In the genomic region with DNA sequence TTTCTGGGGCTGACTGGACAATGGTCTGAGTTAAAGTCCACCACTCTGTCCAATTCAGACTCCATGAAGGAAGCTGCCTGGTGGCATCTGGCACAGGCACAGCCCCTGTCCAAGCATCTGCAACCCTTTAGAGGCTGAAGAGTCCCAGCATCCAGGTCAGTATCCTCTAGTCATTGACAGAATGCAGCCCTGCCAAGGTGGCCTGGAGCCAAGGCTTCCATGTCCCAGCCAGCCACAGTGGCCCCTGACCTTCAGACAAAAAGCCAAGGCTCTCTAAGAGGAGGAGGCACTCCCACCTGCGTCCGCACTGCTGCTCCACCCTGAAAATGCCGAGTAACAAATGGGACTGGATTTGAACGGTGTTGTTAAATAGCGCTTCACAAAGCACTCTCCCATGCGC, we compare ENCODE assay signal across 27 cellular contexts. TPM values are rescaled to one million over a fixed set of nuclear protein-coding genes. Genes with fewer than 3 reads are reported as not detected.
"Had no signal": no experiment of that assay in that cellular context is flagged by ENCODE, and none has a peak within 500 bp of the region (broad histone marks: within the 10 kb centered on the region; RNA-seq: fewer than 3 reads in every experiment).

No MANE protein-coding gene starts in this region.

- H3K36me3 Mint-ChIP-seq: activated naive CD4-positive, alpha-beta T cell treated with anti-CD3 and anti-CD28 coated beads, Interleukin-2, amount 10 ng/mL, durations not matched to agents 7 days and 5 days; naive thymus-derived CD4-positive, alpha-beta T cell had no signal

- H3K4me3 ChIP-seq: breast epithelium, esophagus muscularis mucosa, heart right ventricle, left lung, spleen, tibial nerve had no signal

- H3K79me2 ChIP-seq: parathyroid adenoma had no signal

- H3K9me3 ChIP-seq: breast epithelium, esophagus muscularis mucosa, heart right ventricle, left lung, spleen, tibial nerve had no signal

- H3K27me3 ChIP-seq: breast epithelium, esophagus muscularis mucosa, heart right ventricle, left lung, spleen had no signal

- H3K9ac ChIP-seq: parathyroid adenoma had no signal

- ATAC-seq: foreskin keratinocyte had no signal

- H3K4me1 ChIP-seq: breast epithelium, left lung, parathyroid adenoma, tibial nerve had no signal

- H3K9me3 Mint-ChIP-seq: activated naive CD4-positive, alpha-beta T cell treated with anti-CD3 and anti-CD28 coated beads, Interleukin-2, amount 10 ng/mL, durations not matched to agents 7 days and 5 days; activated naive CD8-positive, alpha-beta T cell treated with anti-CD3 and anti-CD28 coated beads, Interleukin-2, amount 50 U/mL, for 24 hours; activated T-helper 1 cell treated with anti-CD3 and anti-CD28 coated beads, Interleukin-12 subunit alpha, Interleukin-12 subunit beta, Interleukin-2, Interleukin-4 antibody, amounts not matched to agents 30 ng/mL and 10 ng/mL and 1 ng/mL, durations not matched to agents 14 hours and 24 hours and 36 hours; central memory CD8-positive, alpha-beta T cell; naive thymus-derived CD4-positive, alpha-beta T cell; neural crest cell; T-helper 2 cell treated with Interferon-gamma antibody and Interleukin-4, amounts not matched to agents 5 μg/mL and 100 μg/mL, for 36 hours had no signal

- H2AFZ ChIP-seq: parathyroid adenoma had no signal

- H3K4me3 Mint-ChIP-seq: activated CD4-positive, alpha-beta T cell treated with anti-CD3 and anti-CD28 coated beads for 36 hours; activated naive CD4-positive, alpha-beta T cell treated with anti-CD3 and anti-CD28 coated beads, Interleukin-2, amount 10 ng/mL, durations not matched to agents 7 days and 5 days; activated naive CD8-positive, alpha-beta T cell treated with anti-CD3 and anti-CD28 coated beads, Interleukin-2, amount 50 U/mL, for 24 hours; activated T-helper 1 cell treated with anti-CD3 and anti-CD28 coated beads, Interleukin-12 subunit alpha, Interleukin-12 subunit beta, Interleukin-2, Interleukin-4 antibody, amounts not matched to agents 30 ng/mL and 10 ng/mL and 1 ng/mL, durations not matched to agents 14 hours and 24 hours and 36 hours; central memory CD8-positive, alpha-beta T cell; naive thymus-derived CD4-positive, alpha-beta T cell; neural crest cell; T-helper 2 cell treated with Interferon-gamma antibody and Interleukin-4, amounts not matched to agents 5 μg/mL and 100 μg/mL, for 36 hours had no signal

- H3K4me1 Mint-ChIP-seq: activated CD4-positive, alpha-beta T cell treated with anti-CD3 and anti-CD28 coated beads for 36 hours; activated naive CD4-positive, alpha-beta T cell treated with anti-CD3 and anti-CD28 coated beads, Interleukin-2, amount 10 ng/mL, durations not matched to agents 7 days and 5 days had no signal

- DNase-seq: activated CD4-positive, alpha-beta T cell treated with anti-CD3 and anti-CD28 coated beads for 36 hours; activated CD4-positive, CD25-positive, alpha-beta regulatory T cell; activated CD8-positive, alpha-beta memory T cell treated with anti-CD3 and anti-CD28 coated beads for 24 hours; activated effector memory CD4-positive, alpha-beta T cell treated with anti-CD3 and anti-CD28 coated beads, Interleukin-2, amount 50 U/mL, for 16 hours; activated naive CD4-positive, alpha-beta T cell treated with anti-CD3 and anti-CD28 coated beads, Interleukin-2, amount 10 ng/mL, durations not matched to agents 7 days and 5 days; activated naive CD8-positive, alpha-beta T cell treated with anti-CD3 and anti-CD28 coated beads, Interleukin-2, amount 50 U/mL, for 24 hours; amygdala; dermis blood vessel endothelial cell; effector CD4-positive, alpha-beta T cell; foreskin keratinocyte; heart right ventricle; kidney glomerular epithelial cell; left lung; midbrain; naive thymus-derived CD4-positive, alpha-beta T cell; occipital lobe; spleen; stimulated activated naive CD4-positive, alpha-beta T cell treated with Interleukin-2 at 50 U/mL for 16 hours; T-helper 1 cell had no signal

- H3K27me3 Mint-ChIP-seq: activated CD4-positive, alpha-beta T cell treated with anti-CD3 and anti-CD28 coated beads for 36 hours had no signal

- H3K27ac ChIP-seq: breast epithelium, foreskin keratinocyte, heart right ventricle, left lung, parathyroid adenoma, spleen, tibial nerve had no signal

- H3K36me3 ChIP-seq: breast epithelium, heart right ventricle, left lung, spleen, tibial nerve had no signal

RNA-seq across cellular contexts. Expression of a gene that starts 49.4 kb away (rescaled TPM):
- polyA plus RNA-seq: foreskin keratinocyte; naive thymus-derived CD4-positive, alpha-beta T cell had no signal
